In the genomic region with DNA sequence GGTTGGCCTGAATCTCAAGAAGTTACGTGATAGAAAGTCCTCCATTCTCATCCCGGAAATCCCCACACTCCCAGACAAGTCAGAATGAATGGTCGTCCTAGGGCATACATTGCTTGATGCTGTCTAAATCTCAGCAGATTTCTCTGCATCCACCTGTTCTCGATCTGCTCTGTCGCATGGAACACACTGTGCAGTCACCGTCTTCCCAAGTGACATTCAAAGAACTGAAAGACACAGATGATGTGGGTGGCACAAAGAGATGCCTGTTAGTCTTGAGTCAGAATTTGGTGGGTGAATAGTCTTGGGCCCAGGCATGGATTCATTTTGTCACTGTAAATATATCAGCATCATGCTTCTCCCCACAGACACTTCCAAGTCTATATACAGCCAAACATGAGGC, we compare ENCODE assay signal across 37 cellular contexts. TPM values are rescaled to one million over a fixed set of nuclear protein-coding genes. Genes with fewer than 3 reads are reported as not detected.
"Had no signal": no experiment of that assay in that cellular context is flagged by ENCODE, and none has a peak within 500 bp of the region (broad histone marks: within the 10 kb centered on the region; RNA-seq: fewer than 3 reads in every experiment).

No MANE protein-coding gene starts in this region.

- H3K9ac ChIP-seq: KMS-11 had no signal

- H3K36me3 ChIP-seq: MG63 had no signal

- H3K4me2 ChIP-seq: KMS-11 had no signal

- H3K4me3 ChIP-seq: MG63 had no signal

- H3K27ac ChIP-seq: KMS-11 had no signal

- H3K9me3 ChIP-seq: MG63 had no signal

- DNase-seq: Karpas-422, Kasumi-1, MG63, MM.1S, MV-4-11, NCI-H1048, NCI-H1092, NCI-H1092 treated with DMSO at 0.1 percent for 48 hours, NCI-H1105, NCI-H1105 treated with DMSO at 0.1 percent for 48 hours, NCI-H1417 treated with DMSO at 0.1 percent for 48 hours, NCI-H1436, NCI-H1436 treated with DMSO at 0.1 percent for 48 hours, NCI-H146, NCI-H1694, NCI-H1694 treated with DMSO at 0.1 percent for 48 hours, NCI-H187, NCI-H187 treated with DMSO at 0.1 percent for 48 hours, NCI-H1930, NCI-H2029, NCI-H2029 treated with DMSO at 0.1 percent for 48 hours, NCI-H2081, NCI-H2081 treated with DMSO at 0.1 percent for 48 hours, NCI-H2107, NCI-H2171, NCI-H2171 treated with DMSO at 0.1 percent for 48 hours, NCI-H2227 treated with DMSO at 0.1 percent for 48 hours, NCI-H226, NCI-H345, NCI-H446, NCI-H446 treated with DMSO at 0.1 percent for 48 hours, NCI-H510A had no signal

- H3K27me3 ChIP-seq: MG63 had no signal

RNA-seq across cellular contexts. Expression of a gene that starts 0.5 kb away (rescaled TPM):
- total RNA-seq: LHCN-M2, M059J, MCF 10A, NCI-H460 had no signal

RNA-seq across cellular contexts. Expression of a gene that starts 5.3 kb away (rescaled TPM):
- total RNA-seq: LHCN-M2, M059J, MCF 10A, NCI-H460 had no signal

RNA-seq across cellular contexts. Expression of a gene that starts 6.1 kb away (rescaled TPM):
- total RNA-seq: LHCN-M2, M059J, MCF 10A, NCI-H460 had no signal

RNA-seq across cellular contexts. Expression of a gene that starts 17.8 kb away (rescaled TPM):
- total RNA-seq: LHCN-M2, M059J, MCF 10A, NCI-H460 had no signal

RNA-seq across cellular contexts. Expression of a gene that starts 23.5 kb away (rescaled TPM):
- total RNA-seq: LHCN-M2, M059J, MCF 10A, NCI-H460 had no signal
